Comparison of ENCODE assay signal across 8 cellular contexts in the genomic region with DNA sequence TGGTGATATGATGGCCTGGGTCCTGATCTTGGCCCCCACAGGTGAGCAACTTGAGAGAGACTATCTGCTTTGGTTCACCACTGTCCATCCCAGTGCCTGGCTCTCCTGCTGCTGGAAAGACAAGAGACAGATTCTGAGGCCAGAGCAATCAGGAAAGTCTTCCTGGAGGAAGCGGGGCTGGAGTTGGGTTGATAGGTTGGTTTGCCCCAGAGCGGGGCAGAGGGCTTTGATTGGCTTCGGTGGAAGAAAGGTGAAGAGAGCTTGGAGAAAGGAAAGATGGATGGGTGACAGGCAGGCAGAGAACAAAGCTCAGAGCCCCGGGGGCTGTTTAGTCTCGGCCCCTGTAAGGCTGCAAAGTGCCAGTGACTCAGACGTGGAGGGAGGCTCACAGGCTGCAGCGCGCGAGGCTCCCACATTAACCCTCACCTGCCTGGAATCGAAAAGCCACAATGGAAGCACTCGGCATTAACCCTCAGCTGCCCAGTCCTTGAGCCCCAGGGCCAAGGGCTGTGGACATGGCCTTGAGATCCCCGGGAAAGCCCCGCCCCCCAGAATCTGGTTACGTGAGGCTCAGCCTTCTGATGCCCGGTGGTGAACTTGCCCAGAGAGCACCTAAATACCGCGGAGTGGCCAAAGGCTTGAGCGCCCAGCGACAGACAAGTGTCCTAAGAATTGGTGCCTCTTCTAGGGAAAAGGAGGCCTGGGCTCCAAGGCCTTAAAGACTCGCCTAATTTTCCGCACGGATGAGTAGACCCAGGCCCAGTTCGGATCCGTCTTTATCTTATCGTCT. TPM values are rescaled to one million over a fixed set of nuclear protein-coding genes. Genes with fewer than 3 reads are reported as not detected.
DNase-seq lines count a peak whose midpoint lies in the region; ATAC-seq, FAIRE-seq and TF ChIP-seq lines count a peak whose summit lies in the region.

No MANE protein-coding gene starts in this region.

- H3K27ac ChIP-seq in BLaER1: peak overlapping the region; percentile 89; the same call in 1 of the 2 replicates
- H3K27ac ChIP-seq in HUES64 (ENCODE audit: low read depth, low read length): no peak overlapping the region
- no peak overlapping the region for H3K27ac ChIP-seq in astrocyte (ENCODE audit: low read depth, low read length)

- H3K4me2 ChIP-seq in BLaER1 (peak overlapping the region; percentile 97), astrocyte (ENCODE audit: low read length) (peak overlapping the region; percentile 86)

- no peaks in the 10 kb centered on the region for H3K9me3 ChIP-seq in BLaER1
- no peaks in the 10 kb centered on the region for H3K9me3 ChIP-seq in HUES64 (ENCODE audit: insufficient read depth, low read depth, low read length)
- no peaks in the 10 kb centered on the region for H3K9me3 ChIP-seq in astrocyte (ENCODE audit: insufficient read depth, low read depth, low read length)

- H3K9ac ChIP-seq in BLaER1 (peak overlapping the region; percentile 86), HUES64 (ENCODE audit: low read depth, low read length) (no peak overlapping the region; the same call in 1 of the 2 replicates), astrocyte (ENCODE audit: low read length) (peak overlapping the region; percentile 79)

- H3K79me2 ChIP-seq in astrocyte (ENCODE audit: insufficient read depth, low read length): peaks cover 12% of the 10 kb centered on the region

- peaks cover 2% of the 10 kb centered on the region for H3K36me3 Mint-ChIP-seq in astrocyte (ENCODE audit: low read depth, unreplicated experiment)
- H3K36me3 Mint-ChIP-seq in stimulated activated effector memory CD8-positive, alpha-beta T cell treated with anti-CD3 and anti-CD28 coated beads, Interleukin-12 subunit alpha, Interleukin-12 subunit beta, amount 100 ng/mL, for 72 hours: peaks cover 4% of the 10 kb centered on the region

- peak overlapping the region; percentile 90 for H3K4me3 ChIP-seq in BLaER1
- H3K4me3 ChIP-seq in HUES64 (ENCODE audit: low read length): peak overlapping the region; percentile 80
- peak overlapping the region; percentile 64 for H3K4me3 ChIP-seq in astrocyte (ENCODE audit: insufficient read depth, low read depth, low read length)

- H3K36me3 ChIP-seq in BLaER1 (no peaks in the 10 kb centered on the region), HUES64 (ENCODE audit: insufficient read depth, low read length) (no peaks in the 10 kb centered on the region), astrocyte (ENCODE audit: insufficient read depth, low read length) (no peaks in the 10 kb centered on the region)

- peaks cover 4% of the 10 kb centered on the region for H3K4me1 Mint-ChIP-seq in astrocyte (ENCODE audit: low read depth, unreplicated experiment)
- peaks cover 6% of the 10 kb centered on the region for H3K4me1 Mint-ChIP-seq in stimulated activated effector memory CD8-positive, alpha-beta T cell treated with anti-CD3 and anti-CD28 coated beads, Interleukin-12 subunit alpha, Interleukin-12 subunit beta, amount 100 ng/mL, for 72 hours

- H3K4me1 ChIP-seq in BLaER1 (peaks cover 65% of the 10 kb centered on the region), HUES64 (ENCODE audit: insufficient read depth, low read length) (no peaks in the 10 kb centered on the region), astrocyte (ENCODE audit: insufficient read depth, low read length) (peaks cover 17% of the 10 kb centered on the region)

- WGBS in HUES64: 4% methylated on average over 25 of the region's 25 CpGs

- FAIRE-seq in astrocyte (lab: Jason Lieb, UNC): no peak

- H3K27me3 ChIP-seq in BLaER1 (no peaks in the 10 kb centered on the region), HUES64 (ENCODE audit: insufficient read depth, low read length) (peaks cover 29% of the 10 kb centered on the region), astrocyte (ENCODE audit: insufficient read depth, low read length) (no peaks in the 10 kb centered on the region)

- peaks cover 21% of the 10 kb centered on the region for H3K27me3 Mint-ChIP-seq in astrocyte (ENCODE audit: low read depth, unreplicated experiment)

- TF ChIP-seq CTCF in astrocyte (IDR thresholded peaks at IDR 0.05; ENCODE audit: insufficient read depth, low read depth, low read length): no peak

- peak overlapping the region; percentile 50 for H3K27ac Mint-ChIP-seq in astrocyte (ENCODE audit: unreplicated experiment)
- no peak overlapping the region for H3K27ac Mint-ChIP-seq in stimulated activated effector memory CD8-positive, alpha-beta T cell treated with anti-CD3 and anti-CD28 coated beads, Interleukin-12 subunit alpha, Interleukin-12 subunit beta, amount 100 ng/mL, for 72 hours

- H2AFZ ChIP-seq in astrocyte (ENCODE audit: low read depth, low read length): peak overlapping the region; percentile 96

- ATAC-seq in stimulated activated effector memory CD8-positive, alpha-beta T cell treated with anti-CD3 and anti-CD28 coated beads, Interleukin-12 subunit alpha, Interleukin-12 subunit beta, amount 100 ng/mL, for 72 hours: no peak
- no peak for ATAC-seq in GM18909 (IDR thresholded peaks at IDR 0.05; ENCODE audit: poor library complexity, unreplicated experiment)

- DNase-seq in astrocyte (ENCODE audit: low read depth) (peak; percentile 35), iris pigment epithelial cell (ENCODE audit: low read depth) (peak; percentile 56), UCSD-AML1 (lab: John Stamatoyannopoulos, UW; ENCODE audit: unreplicated experiment) (no peak)
- no peak for DNase-seq in stimulated activated effector memory CD8-positive, alpha-beta T cell treated with anti-CD3 and anti-CD28 coated beads, Interleukin-12 subunit alpha, Interleukin-12 subunit beta, amount 100 ng/mL, for 72 hours (ENCODE audit: low spot score in 2 of 2)
- DNase-seq in stimulated activated CD4-positive, alpha-beta T cell treated with anti-CD3 and anti-CD28 coated beads, Interleukin-4, amount 100 ng/mL, for 1 hour: no peak

- peaks cover 32% of the 10 kb centered on the region for H4K20me1 ChIP-seq in BLaER1
- peaks cover 26% of the 10 kb centered on the region for H4K20me1 ChIP-seq in astrocyte (ENCODE audit: insufficient read depth, low read length)

- peaks cover 3% of the 10 kb centered on the region for H3K9me3 Mint-ChIP-seq in astrocyte (ENCODE audit: unreplicated experiment)
- H3K9me3 Mint-ChIP-seq in stimulated activated effector memory CD8-positive, alpha-beta T cell treated with anti-CD3 and anti-CD28 coated beads, Interleukin-12 subunit alpha, Interleukin-12 subunit beta, amount 100 ng/mL, for 72 hours: no peaks in the 10 kb centered on the region

- H3K4me3 Mint-ChIP-seq in astrocyte (ENCODE audit: unreplicated experiment): peak overlapping the region; percentile 75
- H3K4me3 Mint-ChIP-seq in stimulated activated effector memory CD8-positive, alpha-beta T cell treated with anti-CD3 and anti-CD28 coated beads, Interleukin-12 subunit alpha, Interleukin-12 subunit beta, amount 100 ng/mL, for 72 hours: peak overlapping the region; percentile 53

RNA-seq across cellular contexts. Expression of gene CPNE2, which starts 1.0 kb away (rescaled TPM):
- polyA plus RNA-seq in HUES64 (2013, experiment 1 of 2): 14.3 TPM
- polyA plus RNA-seq in HUES64 (2013, experiment 2 of 2): 24.5 TPM
- 17.0 and 19.3 TPM in 2 replicates for total RNA-seq in astrocyte

Comparison
In these comparisons a context has a peak if more than half of its experiments do, and no peak if none do; other contexts are left out.
1. DNase-seq: peak in astrocyte (single experiment) and iris pigment epithelial cell (single experiment); none in stimulated activated effector memory CD8-positive, alpha-beta T cell treated with anti-CD3 and anti-CD28 coated beads, Interleukin-12 subunit alpha, Interleukin-12 subunit beta, amount 100 ng/mL, for 72 hours (0 of 2), stimulated activated CD4-positive, alpha-beta T cell treated with anti-CD3 and anti-CD28 coated beads, Interleukin-4, amount 100 ng/mL, for 1 hour (single experiment) and UCSD-AML1 (single experiment).
2. Peak in every context shown above with its lines, with median percentiles within 50 percentile points of each other: H3K4me3 ChIP-seq.